27 cellular contexts compared by ENCODE assay signal in the genomic region with DNA sequence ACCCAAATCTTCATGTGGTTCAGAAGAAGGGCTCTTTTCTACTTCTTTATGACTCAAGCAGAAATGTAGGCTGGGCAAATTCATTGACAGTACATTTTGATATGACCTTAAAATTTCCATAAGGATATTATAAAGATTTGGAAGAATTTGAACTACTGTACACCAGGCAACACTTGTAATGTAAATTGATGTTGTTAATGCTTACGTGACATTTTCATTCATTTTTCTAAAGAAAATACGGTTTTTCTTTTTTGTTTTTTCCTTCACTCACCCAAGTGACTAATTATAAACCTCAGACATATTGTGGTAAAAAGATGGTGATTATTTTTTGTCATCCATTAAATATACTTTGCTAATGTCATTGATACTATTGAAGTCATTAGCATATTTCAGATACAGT.
"Had no signal": no experiment of that assay in that cellular context is flagged by ENCODE, and none has a peak within 500 bp of the region (broad histone marks: within the 10 kb centered on the region; RNA-seq: fewer than 3 reads in every experiment).

No MANE protein-coding gene starts in this region.

- H3K36me3 ChIP-seq: heart left ventricle, thoracic aorta, uterus had no signal

- H3K9me3 ChIP-seq: heart left ventricle, psoas muscle, thoracic aorta, uterus had no signal

- DNase-seq: activated CD4-positive, alpha-beta T cell treated with anti-CD3 and anti-CD28 coated beads for 36 hours; activated CD4-positive, CD25-positive, alpha-beta regulatory T cell; activated CD8-positive, alpha-beta memory T cell treated with anti-CD3 and anti-CD28 coated beads, Interleukin-2, amount 10 ng/mL, durations not matched to agents 7 days and 5 days; activated CD8-positive, alpha-beta T cell treated with anti-CD3 and anti-CD28 coated beads, Interleukin-2, amount 10 ng/mL, durations not matched to agents 7 days and 5 days; activated effector memory CD4-positive, alpha-beta T cell treated with Interleukin-2 at 50 U/mL for 16 hours; activated naive CD4-positive, alpha-beta T cell treated with anti-CD3 and anti-CD28 coated beads for 36 hours; activated naive CD8-positive, alpha-beta T cell treated with anti-CD3 and anti-CD28 coated beads, Interleukin-2, amount 10 ng/mL, durations not matched to agents 7 days and 5 days; activated T-cell treated with anti-CD3 and anti-CD28 coated beads, Interleukin-2, amount 50 U/mL, for 48 hours; amniotic stem cell; caudate nucleus; cortex of kidney; effector memory CD8-positive, alpha-beta T cell; foreskin fibroblast; heart left ventricle; hypothalamus; immature natural killer cell; kidney; left colon; mammary epithelial cell; psoas muscle; stimulated activated CD4-positive, alpha-beta T cell treated with anti-CD3 and anti-CD28 coated beads, Interleukin-15, amount 100 ng/mL, for 24 hours; stimulated activated naive CD4-positive, alpha-beta T cell treated with Interleukin-2 at 50 U/mL for 16 hours; T-helper 2 cell; uterus had no signal

- H3K9me3 Mint-ChIP-seq: activated naive CD4-positive, alpha-beta T cell treated with anti-CD3 and anti-CD28 coated beads for 36 hours; activated naive CD8-positive, alpha-beta T cell treated with anti-CD3 and anti-CD28 coated beads, Interleukin-2, amount 10 ng/mL, durations not matched to agents 7 days and 5 days; effector memory CD8-positive, alpha-beta T cell; immature natural killer cell; type B pancreatic cell had no signal

- H3K36me3 Mint-ChIP-seq: immature natural killer cell, type B pancreatic cell had no signal

- H3K4me3 ChIP-seq: heart left ventricle, psoas muscle, thoracic aorta, uterus had no signal

- H3K4me3 Mint-ChIP-seq: activated CD4-positive, alpha-beta T cell treated with anti-CD3 and anti-CD28 coated beads for 36 hours; activated CD8-positive, alpha-beta memory T cell treated with anti-CD3 and anti-CD28 coated beads, Interleukin-2, amount 10 ng/mL, durations not matched to agents 7 days and 5 days; activated CD8-positive, alpha-beta T cell treated with anti-CD3 and anti-CD28 coated beads, Interleukin-2, amount 10 ng/mL, durations not matched to agents 7 days and 5 days; activated naive CD4-positive, alpha-beta T cell treated with anti-CD3 and anti-CD28 coated beads for 36 hours; activated naive CD8-positive, alpha-beta T cell treated with anti-CD3 and anti-CD28 coated beads, Interleukin-2, amount 10 ng/mL, durations not matched to agents 7 days and 5 days; effector memory CD8-positive, alpha-beta T cell; immature natural killer cell; type B pancreatic cell had no signal

- H3K27ac ChIP-seq: heart left ventricle, parathyroid adenoma, psoas muscle, thoracic aorta, uterus had no signal

- H3K27me3 Mint-ChIP-seq: activated CD4-positive, alpha-beta T cell treated with anti-CD3 and anti-CD28 coated beads for 36 hours; activated CD8-positive, alpha-beta memory T cell treated with anti-CD3 and anti-CD28 coated beads, Interleukin-2, amount 10 ng/mL, durations not matched to agents 7 days and 5 days; activated naive CD8-positive, alpha-beta T cell treated with anti-CD3 and anti-CD28 coated beads, Interleukin-2, amount 10 ng/mL, durations not matched to agents 7 days and 5 days; effector memory CD8-positive, alpha-beta T cell; type B pancreatic cell had no signal

- H3K27me3 ChIP-seq: heart left ventricle, uterus had no signal

- H3K27ac Mint-ChIP-seq: activated CD4-positive, alpha-beta T cell treated with anti-CD3 and anti-CD28 coated beads for 36 hours; activated CD8-positive, alpha-beta memory T cell treated with anti-CD3 and anti-CD28 coated beads, Interleukin-2, amount 10 ng/mL, durations not matched to agents 7 days and 5 days; activated CD8-positive, alpha-beta T cell treated with anti-CD3 and anti-CD28 coated beads, Interleukin-2, amount 10 ng/mL, durations not matched to agents 7 days and 5 days; activated naive CD4-positive, alpha-beta T cell treated with anti-CD3 and anti-CD28 coated beads for 36 hours; activated naive CD8-positive, alpha-beta T cell treated with anti-CD3 and anti-CD28 coated beads, Interleukin-2, amount 10 ng/mL, durations not matched to agents 7 days and 5 days; type B pancreatic cell had no signal

- H3K4me1 ChIP-seq: parathyroid adenoma had no signal
